ENCODE assay signal across 13 cellular contexts in the genomic region with DNA sequence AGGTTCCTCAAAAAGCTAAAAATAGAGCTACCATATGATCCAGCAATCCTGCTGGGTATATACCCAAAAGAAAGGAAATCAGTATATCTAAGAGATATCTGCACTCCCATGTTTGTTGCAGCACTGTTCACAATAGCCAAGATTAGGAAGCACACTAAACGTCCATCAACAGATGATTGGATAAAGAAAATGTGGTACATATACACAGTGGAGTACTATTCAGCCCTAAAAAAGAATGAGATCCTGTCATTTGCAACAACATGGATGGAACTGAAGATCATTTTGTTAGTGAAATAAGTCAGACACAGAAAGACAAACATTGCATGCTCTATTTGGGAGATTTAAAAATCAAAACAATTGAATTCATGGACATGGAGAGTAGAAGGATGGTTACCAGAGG. TPM values are rescaled to one million over a fixed set of nuclear protein-coding genes. Genes with fewer than 3 reads are reported as not detected.
"Had no signal": no experiment of that assay in that cellular context is flagged by ENCODE, and none has a peak within 500 bp of the region (broad histone marks: within the 10 kb centered on the region; RNA-seq: fewer than 3 reads in every experiment).

No MANE protein-coding gene starts in this region.

RNA-seq across cellular contexts. Expression of a gene that starts 21.7 kb away (rescaled TPM):
- total RNA-seq: activated CD4-positive, alpha-beta memory T cell treated with anti-CD3 and anti-CD28 coated beads for 36 hours; activated CD4-positive, alpha-beta memory T cell treated with anti-CD3 and anti-CD28 coated beads, Interleukin-2, amount 10 ng/mL, durations not matched to agents 7 days and 5 days; activated CD4-positive, alpha-beta T cell treated with anti-CD3 and anti-CD28 coated beads for 36 hours; activated CD4-positive, alpha-beta T cell treated with anti-CD3 and anti-CD28 coated beads, Interleukin-2, amount 10 ng/mL, durations not matched to agents 24 days and 14 days; activated CD8-positive, alpha-beta memory T cell treated with anti-CD3 and anti-CD28 coated beads, Interleukin-2, amount 10 ng/mL, durations not matched to agents 7 days and 5 days; activated CD8-positive, alpha-beta T cell treated with anti-CD3 and anti-CD28 coated beads for 36 hours; activated CD8-positive, alpha-beta T cell treated with anti-CD3 and anti-CD28 coated beads, Interleukin-2, amount 10 ng/mL, durations not matched to agents 7 days and 5 days; T-helper 1 cell treated with Interleukin-12 subunit alpha and Interleukin-12 subunit beta and Interleukin-4 antibody, amounts not matched to agents 30 ng/mL and 1 ng/mL, for 36 hours; T-helper 2 cell treated with Interferon-gamma antibody and Interleukin-4, amounts not matched to agents 100 ng/mL and 5 ng/mL, for 36 hours had no signal

RNA-seq across cellular contexts. Expression of a gene that starts 22.2 kb away (rescaled TPM):
- total RNA-seq: activated B cell treated with CpG ODN at 0.5 μM for 24 hours; activated CD4-positive, alpha-beta memory T cell treated with anti-CD3 and anti-CD28 coated beads for 36 hours; activated CD4-positive, alpha-beta memory T cell treated with anti-CD3 and anti-CD28 coated beads, Interleukin-2, amount 10 ng/mL, durations not matched to agents 7 days and 5 days; activated CD4-positive, alpha-beta T cell treated with anti-CD3 and anti-CD28 coated beads for 36 hours; activated CD4-positive, alpha-beta T cell treated with anti-CD3 and anti-CD28 coated beads, Interleukin-2, amount 10 ng/mL, durations not matched to agents 24 days and 14 days; activated CD4-positive, alpha-beta T cell treated with anti-CD3 and anti-CD28 coated beads, Interleukin-2, amount 10 ng/mL, durations not matched to agents 7 days and 5 days; activated CD8-positive, alpha-beta memory T cell treated with anti-CD3 and anti-CD28 coated beads for 36 hours; activated CD8-positive, alpha-beta memory T cell treated with anti-CD3 and anti-CD28 coated beads, Interleukin-2, amount 10 ng/mL, durations not matched to agents 7 days and 5 days; activated CD8-positive, alpha-beta T cell treated with anti-CD3 and anti-CD28 coated beads for 36 hours; activated CD8-positive, alpha-beta T cell treated with anti-CD3 and anti-CD28 coated beads, Interleukin-2, amount 10 ng/mL, durations not matched to agents 7 days and 5 days; T-helper 1 cell treated with Interleukin-12 subunit alpha and Interleukin-12 subunit beta and Interleukin-4 antibody, amounts not matched to agents 30 ng/mL and 1 ng/mL, for 36 hours; T-helper 17 cell; T-helper 2 cell treated with Interferon-gamma antibody and Interleukin-4, amounts not matched to agents 100 ng/mL and 5 ng/mL, for 36 hours had no signal
